ENCODE assay signal across 16 cellular contexts in the genomic region with DNA sequence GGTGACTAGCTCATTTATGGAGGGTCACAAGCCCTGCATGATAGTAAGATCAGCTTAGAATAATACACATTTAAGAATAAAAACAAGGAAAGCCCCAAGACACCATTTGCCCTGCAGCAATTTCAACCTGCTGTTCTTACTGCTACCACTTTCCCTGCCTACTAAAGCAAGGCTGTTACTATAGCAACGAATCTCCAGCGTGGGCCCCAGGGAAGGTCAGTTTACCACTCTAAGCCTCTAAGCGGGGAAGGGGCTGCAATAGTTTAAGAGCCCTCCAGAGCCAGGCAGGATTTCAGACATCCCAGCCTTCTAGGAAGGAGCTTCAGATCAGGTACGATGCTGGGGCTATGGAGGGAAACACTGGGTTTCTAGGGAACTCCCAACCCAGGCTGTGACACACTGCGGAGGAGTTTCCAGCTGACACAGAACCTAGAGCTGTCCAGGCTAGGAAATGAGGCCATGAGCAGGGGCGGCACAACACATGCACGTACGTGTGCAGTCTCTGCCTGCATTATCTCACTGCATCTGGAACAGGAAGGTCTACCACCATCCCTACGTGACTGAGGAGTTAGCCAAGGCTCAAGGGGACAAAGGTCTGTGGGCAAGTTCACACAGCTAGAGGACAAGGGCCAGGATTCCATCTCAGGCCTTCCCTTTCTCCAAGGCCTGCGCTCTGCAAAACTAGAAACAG. TPM values are rescaled to one million over a fixed set of nuclear protein-coding genes. Genes with fewer than 3 reads are reported as not detected.
DNase-seq lines count a peak whose midpoint lies in the region; ATAC-seq, FAIRE-seq and TF ChIP-seq lines count a peak whose summit lies in the region.
"Had no signal": no experiment of that assay in that cellular context is flagged by ENCODE, and none has a peak within 500 bp of the region (broad histone marks: within the 10 kb centered on the region; RNA-seq: fewer than 3 reads in every experiment).

No MANE protein-coding gene starts in this region.

- H4K20me1 ChIP-seq in astrocyte (ENCODE audit: insufficient read depth, low read length) = peaks cover 29% of the 10 kb centered on the region

- H3K27ac ChIP-seq in astrocyte (ENCODE audit: low read depth, low read length) = peak overlapping the region; percentile 33
- no peak overlapping the region for H3K27ac ChIP-seq in small intestine (ENCODE audit: low read depth in 1 of 2, low read length in 1 of 2)
- no peak overlapping the region for H3K27ac ChIP-seq in ovary
- H3K27ac ChIP-seq in body of pancreas = no peak overlapping the region
- H3K27ac ChIP-seq: spleen had no signal

- H3K9me3 Mint-ChIP-seq in astrocyte (ENCODE audit: unreplicated experiment) = no peaks in the 10 kb centered on the region
- H3K9me3 Mint-ChIP-seq: activated T-helper 1 cell treated with anti-CD3 and anti-CD28 coated beads, Interleukin-12 subunit alpha, Interleukin-12 subunit beta, Interleukin-2, Interleukin-4 antibody, amounts not matched to agents 30 ng/mL and 10 ng/mL and 1 ng/mL, durations not matched to agents 14 hours and 24 hours and 36 hours; CD4-positive, CD25-positive, alpha-beta regulatory T cell; stimulated activated naive CD8-positive, alpha-beta T cell treated with anti-CD3 and anti-CD28 coated beads, Interleukin-15, amount 100 ng/mL, for 72 hours had no signal

- H3K36me3 ChIP-seq in astrocyte (ENCODE audit: insufficient read depth, low read length) (peaks cover 28% of the 10 kb centered on the region), small intestine (ENCODE audit: control insufficient read depth in 2 of 2, insufficient read depth in 2 of 2, low read length in 2 of 2) (peaks cover 9 to 18% of the 10 kb centered on the region in 2 donors), ovary (no peaks in the 10 kb centered on the region), body of pancreas (replicated peaks in 1 of 2; ENCODE audit: insufficient read depth in 1 of 2, low read depth in 2 of 2) (peaks cover 2 to 28% of the 10 kb centered on the region in 2 donors)

- peak overlapping the region; percentile 39 for H3K4me2 ChIP-seq in astrocyte (ENCODE audit: low read length)

- peak; percentile 9 for DNase-seq in NCI-H1092 treated with DMSO at 0.1 percent for 48 hours (lab: John Stamatoyannopoulos, UW)
- no peak for DNase-seq in NCI-H1092 (lab: John Stamatoyannopoulos, UW)
- peak; percentile 32 for DNase-seq in astrocyte (ENCODE audit: low read depth)
- peak; percentile 38 for DNase-seq in kidney glomerular epithelial cell (lab: John Stamatoyannopoulos, UW)
- peak; percentile 21 for DNase-seq in small intestine
- DNase-seq in NCI-H2196 (lab: John Stamatoyannopoulos, UW; ENCODE audit: unreplicated experiment) = no peak
- no peak for DNase-seq in ovary
- DNase-seq in body of pancreas = no peak
- DNase-seq: activated CD4-positive, alpha-beta T cell treated with anti-CD3 and anti-CD28 coated beads, Interleukin-2, amount 50 U/mL, for 4 hours; amniotic stem cell; CD4-positive, CD25-positive, alpha-beta regulatory T cell; EL; NCI-H226; spleen; stimulated activated naive CD8-positive, alpha-beta T cell treated with anti-CD3 and anti-CD28 coated beads, Interleukin-15, amount 100 ng/mL, for 72 hours had no signal

- H2AFZ ChIP-seq in astrocyte (ENCODE audit: low read depth, low read length) = no peak overlapping the region

- peaks cover 28% of the 10 kb centered on the region for H3K36me3 Mint-ChIP-seq in astrocyte (ENCODE audit: low read depth, unreplicated experiment)

- no peak overlapping the region for H3K4me3 Mint-ChIP-seq in astrocyte (ENCODE audit: unreplicated experiment)
- H3K4me3 Mint-ChIP-seq: activated T-helper 1 cell treated with anti-CD3 and anti-CD28 coated beads, Interleukin-12 subunit alpha, Interleukin-12 subunit beta, Interleukin-2, Interleukin-4 antibody, amounts not matched to agents 30 ng/mL and 10 ng/mL and 1 ng/mL, durations not matched to agents 14 hours and 24 hours and 36 hours; CD4-positive, CD25-positive, alpha-beta regulatory T cell; stimulated activated naive CD8-positive, alpha-beta T cell treated with anti-CD3 and anti-CD28 coated beads, Interleukin-15, amount 100 ng/mL, for 72 hours had no signal

- H3K4me3 ChIP-seq in astrocyte (ENCODE audit: insufficient read depth, low read depth, low read length) (no peak overlapping the region), small intestine (ENCODE audit: low read depth in 1 of 2, low read length in 2 of 2) (no peak overlapping the region), ovary (no peak overlapping the region), body of pancreas (no peak overlapping the region)
- H3K4me3 ChIP-seq: spleen had no signal

- no peak for TF ChIP-seq POLR2A in ovary (IDR thresholded peaks at IDR 0.05)
- TF ChIP-seq POLR2A in body of pancreas (IDR thresholded peaks at IDR 0.05) = no peak

- intact Hi-C loops in ovary (cut with DNase I) = no loop called here
- intact Hi-C loops in body of pancreas (cut with DNase I) = no loop called here

- no peak for TF ChIP-seq CTCF in astrocyte (IDR thresholded peaks at IDR 0.05; ENCODE audit: insufficient read depth, low read depth, low read length)
- no peak for TF ChIP-seq CTCF in ovary (IDR thresholded peaks at IDR 0.05)
- TF ChIP-seq CTCF in body of pancreas (IDR thresholded peaks at IDR 0.05) = no peak

- ATAC-seq in body of pancreas = no peak
- ATAC-seq: stimulated activated naive CD8-positive, alpha-beta T cell treated with anti-CD3 and anti-CD28 coated beads, Interleukin-15, amount 100 ng/mL, for 72 hours had no signal

- WGBS in small intestine, 3 donors = 69 to 78% (median 75%) methylated on average over 10 of the region's 10 CpGs
- 51 to 55% (median 53%) methylated on average over 10 of the region's 10 CpGs for WGBS in ovary, 3 donors
- WGBS in body of pancreas, 2 donors = 54 to 65% methylated on average over 6 to 10 of the region's 10 CpGs

- H3K9me3 ChIP-seq in astrocyte (ENCODE audit: insufficient read depth, low read depth, low read length) (no peaks in the 10 kb centered on the region), small intestine (ENCODE audit: control insufficient read depth, low read depth) (no peaks in the 10 kb centered on the region), ovary (no peaks in the 10 kb centered on the region), body of pancreas (no peaks in the 10 kb centered on the region)
- H3K9me3 ChIP-seq: spleen had no signal

- H3K4me1 Mint-ChIP-seq in astrocyte (ENCODE audit: low read depth, unreplicated experiment) = peaks cover 22% of the 10 kb centered on the region
- H3K4me1 Mint-ChIP-seq: stimulated activated naive CD8-positive, alpha-beta T cell treated with anti-CD3 and anti-CD28 coated beads, Interleukin-15, amount 100 ng/mL, for 72 hours had no signal

- H3K27ac Mint-ChIP-seq in astrocyte (ENCODE audit: unreplicated experiment) = no peak overlapping the region
- H3K27ac Mint-ChIP-seq: activated T-helper 1 cell treated with anti-CD3 and anti-CD28 coated beads, Interleukin-12 subunit alpha, Interleukin-12 subunit beta, Interleukin-2, Interleukin-4 antibody, amounts not matched to agents 30 ng/mL and 10 ng/mL and 1 ng/mL, durations not matched to agents 14 hours and 24 hours and 36 hours; stimulated activated naive CD8-positive, alpha-beta T cell treated with anti-CD3 and anti-CD28 coated beads, Interleukin-15, amount 100 ng/mL, for 72 hours had no signal

- no peaks in the 10 kb centered on the region for H3K27me3 ChIP-seq in astrocyte (ENCODE audit: insufficient read depth, low read length)
- no peaks in the 10 kb centered on the region for H3K27me3 ChIP-seq in small intestine (ENCODE audit: control insufficient read depth in 2 of 2, insufficient read depth in 2 of 2, low read length in 2 of 2)
- no peaks in the 10 kb centered on the region for H3K27me3 ChIP-seq in ovary
- no peaks in the 10 kb centered on the region for H3K27me3 ChIP-seq in body of pancreas
- H3K27me3 ChIP-seq: spleen had no signal

- H3K79me2 ChIP-seq in astrocyte (ENCODE audit: insufficient read depth, low read length) = peaks cover 7% of the 10 kb centered on the region

- H3K4me1 ChIP-seq in astrocyte (ENCODE audit: insufficient read depth, low read length) (peaks cover 8% of the 10 kb centered on the region), small intestine (ENCODE audit: control insufficient read depth in 2 of 2, insufficient read depth in 1 of 2, low read depth in 1 of 2, low read length in 1 of 2) (no peaks in the 10 kb centered on the region), ovary (ENCODE audit: insufficient read depth) (no peaks in the 10 kb centered on the region), body of pancreas (peaks cover 8% of the 10 kb centered on the region)

- FAIRE-seq in astrocyte (lab: Jason Lieb, UNC) (no peak), small intestine (lab: Jason Lieb, UNC) (no peak)

- TF ChIP-seq EP300 in ovary (IDR thresholded peaks at IDR 0.05) = no peak

- no peaks in the 10 kb centered on the region for H3K27me3 Mint-ChIP-seq in astrocyte (ENCODE audit: low read depth, unreplicated experiment)
- H3K27me3 Mint-ChIP-seq: CD4-positive, CD25-positive, alpha-beta regulatory T cell; stimulated activated naive CD8-positive, alpha-beta T cell treated with anti-CD3 and anti-CD28 coated beads, Interleukin-15, amount 100 ng/mL, for 72 hours had no signal

- H3K9ac ChIP-seq in astrocyte (ENCODE audit: low read length) = no peak overlapping the region

RNA-seq across cellular contexts. Expression of gene HPS4, which starts 20.5 kb away (rescaled TPM):
- total RNA-seq in astrocyte (21.9 and 25.2 TPM in 2 replicates), ovary (10 to 100 TPM; 24.1 to 37.8 (median 34.0) TPM), body of pancreas (10 to 100 TPM; 28.3 to 42.5 TPM)
- polyA plus RNA-seq in small intestine (10 to 100 TPM in 2 of 3 donors, 1 to 10 TPM in 1; 9.8 to 14.9 (median 13.8) TPM), ovary (10 to 100 TPM; 18.9 to 27.5 TPM)

RNA-seq across cellular contexts. Expression of gene SRRD, which starts 20.6 kb away (rescaled TPM):
- 33.1 and 34.4 TPM in 2 replicates for total RNA-seq in astrocyte
- 10 to 100 TPM in 1 of 3 donors, 1 to 10 TPM in 2; 9.2 to 17.6 (median 9.4) TPM for polyA plus RNA-seq in small intestine
- total RNA-seq in ovary = 10 to 100 TPM in 5 of 7 donors, 1 to 10 TPM in 2; 7.3 to 25.2 (median 18.4) TPM
- polyA plus RNA-seq in ovary = 10 to 100 TPM in 1 of 2 donors, 1 to 10 TPM in 1; 8.2 to 23.4 TPM
- total RNA-seq in body of pancreas = 1 to 10 TPM; 5.3 to 7.5 TPM

RNA-seq across cellular contexts. Expression of gene ASPHD2, which starts 34.1 kb away (rescaled TPM):
- total RNA-seq in astrocyte (11.7 and 13.0 TPM in 2 replicates), ovary (1 to 10 TPM in 1 of 7 donors, under 1 TPM in 6; 0.34 to 1.4 (median 0.55) TPM), body of pancreas (1 to 10 TPM in 1 of 2 donors, under 1 TPM in 1; 0.33 to 1.6 TPM)
- polyA plus RNA-seq in small intestine (1 to 10 TPM in 1 of 3 donors, under 1 TPM in 2; 0.45 to 1.8 (median 0.54) TPM), ovary (under 1 TPM; 0.28 to 0.52 TPM)

RNA-seq across cellular contexts. Expression of gene TFIP11, which starts 49.2 kb away (rescaled TPM):
- total RNA-seq in astrocyte (36.1 and 36.9 TPM in 2 replicates), ovary (10 to 100 TPM; 10.8 to 31.0 (median 26.3) TPM), body of pancreas (10 to 100 TPM; 26.2 to 32.3 TPM)
- polyA plus RNA-seq in small intestine (10 to 100 TPM; 14.5 to 32.7 (median 32.4) TPM), ovary (10 to 100 TPM; 14.0 to 28.9 TPM)

Comparison
In these comparisons a context has a peak if more than half of its experiments do, and no peak if none do; other contexts are left out.
1. DNase-seq: peak in NCI-H1092 treated with DMSO at 0.1 percent for 48 hours (single experiment), astrocyte (single experiment), kidney glomerular epithelial cell (single experiment) and small intestine (single experiment); none in NCI-H1092 (single experiment), NCI-H2196 (single experiment), ovary (0 of 5) and body of pancreas (0 of 4).